In the genomic region with DNA sequence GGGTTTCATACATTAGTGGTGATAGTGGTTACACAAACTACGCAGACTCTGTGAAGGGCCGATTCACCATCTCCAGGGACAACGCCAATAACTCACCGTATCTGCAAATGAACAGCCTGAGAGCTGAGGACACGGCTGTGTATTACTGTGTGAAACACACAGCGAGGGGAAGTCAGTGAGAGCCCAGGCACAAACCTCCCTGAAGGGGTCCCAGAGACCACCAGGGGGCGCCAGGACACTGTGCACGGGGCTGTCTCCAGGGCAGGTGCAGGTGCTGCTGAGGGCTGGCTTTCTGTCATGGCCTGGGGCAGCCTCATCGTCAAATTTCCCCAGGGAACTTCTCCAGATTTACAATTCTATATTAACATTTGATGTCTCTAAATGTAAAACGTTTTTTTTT, we compare ENCODE assay signal across 8 cellular contexts.
DNase-seq lines count a peak whose midpoint lies in the region; ATAC-seq and TF ChIP-seq lines count a peak whose summit lies in the region.
"Not testable (repeated sequence)": the region's sequence is repeated elsewhere in the genome, so short reads cannot be mapped to it uniquely, and the experiment has no call there.

No MANE protein-coding gene starts in this region.

- H3K36me3 Mint-ChIP-seq in activated CD8-positive, alpha-beta T cell treated with anti-CD3 and anti-CD28 coated beads, Interleukin-2, amount 10 ng/mL, durations not matched to agents 7 days and 5 days (ENCODE audit: low read depth); osteocyte (ENCODE audit: unreplicated experiment); type B pancreatic cell: not testable (repeated sequence)

- H3K9me2 ChIP-seq in SK-N-SH, result not testable (repeated sequence)

- DNase-seq in SK-N-SH; type B pancreatic cell (ENCODE audit: extremely low spot score, unreplicated experiment): not testable (repeated sequence)
- DNase-seq in activated CD8-positive, alpha-beta T cell treated with anti-CD3 and anti-CD28 coated beads, Interleukin-2, amount 10 ng/mL, durations not matched to agents 7 days and 5 days, result peak; percentile 50
- DNase-seq in activated naive CD4-positive, alpha-beta T cell treated with Interleukin-2 at 50 U/mL for 16 hours, result peak; percentile 19
- DNase-seq in Right ventricle myocardium superior, result peak; percentile 56
- peak; percentile 83 for DNase-seq in osteocyte (ENCODE audit: extremely low spot score, unreplicated experiment)
- peak; percentile 12 to 61 for DNase-seq in stimulated activated CD4-positive, alpha-beta T cell treated with anti-CD3 and anti-CD28 coated beads, Interleukin-4, amount 100 ng/mL, for 48 hours (ENCODE audit: low read depth in 2 of 2)

- not testable (repeated sequence) for H3K4me2 ChIP-seq in SK-N-SH

- H3K27me3 ChIP-seq in SK-N-SH (ENCODE audit: insufficient read depth), result not testable (repeated sequence)

- not testable (repeated sequence) for H3K9me3 Mint-ChIP-seq in activated CD8-positive, alpha-beta T cell treated with anti-CD3 and anti-CD28 coated beads, Interleukin-2, amount 10 ng/mL, durations not matched to agents 7 days and 5 days (ENCODE audit: insufficient read depth); osteocyte (ENCODE audit: unreplicated experiment); type B pancreatic cell

- not testable (repeated sequence) for H3K27ac Mint-ChIP-seq in activated CD8-positive, alpha-beta T cell treated with anti-CD3 and anti-CD28 coated beads, Interleukin-2, amount 10 ng/mL, durations not matched to agents 7 days and 5 days; osteocyte (ENCODE audit: unreplicated experiment); type B pancreatic cell

- H3K27me3 Mint-ChIP-seq in activated CD8-positive, alpha-beta T cell treated with anti-CD3 and anti-CD28 coated beads, Interleukin-2, amount 10 ng/mL, durations not matched to agents 7 days and 5 days (ENCODE audit: low read depth); osteocyte (ENCODE audit: unreplicated experiment); type B pancreatic cell: not testable (repeated sequence)

- not testable (repeated sequence) for H3F3A ChIP-seq in SK-N-SH (replicated peaks; ENCODE audit: insufficient read depth)

- H3K9ac ChIP-seq in SK-N-SH, result not testable (repeated sequence)

- TF ChIP-seq EP300 in SK-N-SH (IDR thresholded peaks at IDR 0.05; ENCODE audit: borderline replicate concordance in 1 of 2, low read depth in 1 of 2, low read length in 1 of 2), result not testable (repeated sequence)

- POLR2A ChIA-PET in SK-N-SH (lab: Yijun Ruan, JAX); activated CD8-positive, alpha-beta T cell treated with anti-CD3 and anti-CD28 coated beads, Interleukin-2, amount 10 ng/mL, durations not matched to agents 7 days and 5 days (lab: Charles Lee): not testable (repeated sequence)

- intact Hi-C loops in Right ventricle myocardium superior (cut with DNase I), result not testable (repeated sequence)

- H3K4me1 ChIP-seq in SK-N-SH (ENCODE audit: control insufficient read depth in 1 of 2, insufficient read depth in 2 of 2, low read depth in 1 of 2, low read length in 1 of 2), result not testable (repeated sequence)

- not testable (repeated sequence) for H3K36me3 ChIP-seq in SK-N-SH (replicated peaks in 1 of 2; ENCODE audit: control insufficient read depth in 1 of 2, insufficient read depth in 2 of 2, low read length in 1 of 2)

- peak; percentile 66 for ATAC-seq in GM19463 (IDR thresholded peaks at IDR 0.05; ENCODE audit: unreplicated experiment)
- not testable (repeated sequence) for ATAC-seq in activated CD8-positive, alpha-beta T cell treated with anti-CD3 and anti-CD28 coated beads, Interleukin-2, amount 10 ng/mL, durations not matched to agents 7 days and 5 days; Right ventricle myocardium superior (ENCODE audit: poor library complexity)

- H3K4me3 ChIP-seq in SK-N-SH (ENCODE audit: low read depth in 2 of 2, low read length in 1 of 2), result not testable (repeated sequence)

- H3K79me2 ChIP-seq in SK-N-SH (ENCODE audit: insufficient read depth), result not testable (repeated sequence)

- peak; percentile 41 for TF ChIP-seq CTCF in SK-N-SH (IDR thresholded peaks at IDR 0.05)
- TF ChIP-seq CTCF in osteocyte (IDR thresholded peaks at IDR 0.05), result not testable (repeated sequence)
- peak; percentile 15 for TF ChIP-seq CTCF in type B pancreatic cell (conservative IDR thresholded peaks at IDR 0.05)

- not testable (repeated sequence) for H3K4me3 Mint-ChIP-seq in activated CD8-positive, alpha-beta T cell treated with anti-CD3 and anti-CD28 coated beads, Interleukin-2, amount 10 ng/mL, durations not matched to agents 7 days and 5 days; osteocyte (ENCODE audit: unreplicated experiment); type B pancreatic cell

- H3K27ac ChIP-seq in SK-N-SH (ENCODE audit: low read depth in 2 of 2, low read length in 1 of 2), result not testable (repeated sequence)

- not testable (repeated sequence) for H3K4me1 Mint-ChIP-seq in activated CD8-positive, alpha-beta T cell treated with anti-CD3 and anti-CD28 coated beads, Interleukin-2, amount 10 ng/mL, durations not matched to agents 7 days and 5 days (ENCODE audit: low read depth); osteocyte (ENCODE audit: unreplicated experiment); type B pancreatic cell (ENCODE audit: unreplicated experiment)

- 0 out of 2 replicates have a peak, but pooled peaks have one; percentile 5 for TF ChIP-seq RAD21 in SK-N-SH (IDR thresholded peaks at IDR 0.05; ENCODE audit: low read length)

- not testable (repeated sequence) for H3K9me3 ChIP-seq in SK-N-SH

- not testable (repeated sequence) for H4K20me1 ChIP-seq in SK-N-SH (ENCODE audit: insufficient read depth)

- 0% methylated on average over 1 of the region's 10 CpGs for WGBS in SK-N-SH (ENCODE audit: low lambda C conversion rate)

- H2AFZ ChIP-seq in SK-N-SH (ENCODE audit: low read depth), result not testable (repeated sequence)

- CTCF ChIA-PET in SK-N-SH (lab: Yijun Ruan, JAX); activated CD8-positive, alpha-beta T cell treated with anti-CD3 and anti-CD28 coated beads, Interleukin-2, amount 10 ng/mL, durations not matched to agents 7 days and 5 days (lab: Charles Lee): not testable (repeated sequence)
